1 cellular context compared by ENCODE assay signal in genomic region chr17:78618264-78619066, GRCh38.
A peak's percentile ranks its signal among the peaks of the same experiment; 100 is the strongest.
TF ChIP-seq lines count a peak whose summit lies in the region.

No MANE protein-coding gene starts in this region.

TF ChIP-seq in K562, 482 proteins besides CTCF, POLR2A, EP300 and RAD21 (continued from another document):
- TF ChIP-seq YY1 (IDR thresholded peaks at IDR 0.05; ENCODE audit: borderline replicate concordance in 1 of 3, control insufficient read depth in 1 of 3, extremely low read depth in 1 of 3, insufficient read depth in 3 of 3, insufficient read length in 1 of 3, insufficient replicate concordance in 2 of 3, low read depth in 1 of 3, low read length in 2 of 3) (peak in 2 of 3 experiments; percentile 12 to 28), HDGF (IDR thresholded peaks at IDR 0.05) (no peak), RFX7 (CRISPR knock-in tag; IDR thresholded peaks at IDR 0.05) (no peak), CEBPB (tag; IDR thresholded peaks at IDR 0.05) (peak; percentile 29; the same call in 1 of the 2 replicates)
